Comparison of ENCODE assay signal across 21 cellular contexts in genomic region chr3:134761213-134761612, GRCh38. TPM values are rescaled to one million over a fixed set of nuclear protein-coding genes. Genes with fewer than 3 reads are reported as not detected.
DNase-seq lines count a peak whose midpoint lies in the region; ATAC-seq and TF ChIP-seq lines count a peak whose summit lies in the region.
"Had no signal": no experiment of that assay in that cellular context is flagged by ENCODE, and none has a peak within 500 bp of the region (broad histone marks: within the 10 kb centered on the region; RNA-seq: fewer than 3 reads in every experiment).

No MANE protein-coding gene starts in this region.

- 56% methylated on average over 8 of the region's 8 CpGs for WGBS in right cardiac atrium
- WGBS in lung, 2 donors = 60 to 64% methylated on average over 8 of the region's 8 CpGs

- no peaks in the 10 kb centered on the region for H3K27me3 ChIP-seq in right cardiac atrium (ENCODE audit: control insufficient read depth, insufficient read depth)
- H3K27me3 ChIP-seq in lung (ENCODE audit: control insufficient read depth, insufficient read depth) = no peaks in the 10 kb centered on the region
- no peaks in the 10 kb centered on the region for H3K27me3 ChIP-seq in vagina
- H3K27me3 ChIP-seq: BLaER1 had no signal

- H3K36me3 ChIP-seq in lung (ENCODE audit: control insufficient read depth in 2 of 2, insufficient read depth in 2 of 2, low read length in 2 of 2) (no peaks in the 10 kb centered on the region), vagina (no peaks in the 10 kb centered on the region)
- H3K36me3 ChIP-seq: BLaER1 had no signal

- intact Hi-C loops in Right ventricle myocardium superior (cut with DNase I) (no loop called here), right cardiac atrium (cut with DNase I) (no loop called here), vagina (cut with DNase I) (no loop called here)

- ATAC-seq in Right ventricle myocardium superior (ENCODE audit: poor library complexity) = peak; percentile 79
- ATAC-seq in right cardiac atrium = no peak
- ATAC-seq in lung (ENCODE audit: insufficient read depth, low FRiP score) = no peak

- no peak for TF ChIP-seq CTCF in lung (IDR thresholded peaks at IDR 0.05; ENCODE audit: control extremely low read depth, extremely low read depth)
- TF ChIP-seq CTCF in vagina (IDR thresholded peaks at IDR 0.05) = no peak

- H3K4me1 ChIP-seq in right cardiac atrium (ENCODE audit: control insufficient read depth, insufficient read depth, low read length) (no peaks in the 10 kb centered on the region), lung (ENCODE audit: control insufficient read depth in 2 of 2, insufficient read depth in 2 of 2, low read length in 2 of 2) (no peaks in the 10 kb centered on the region), vagina (no peaks in the 10 kb centered on the region)
- H3K4me1 ChIP-seq: BLaER1 had no signal

- DNase-seq in Right ventricle myocardium superior = no peak
- no peak for DNase-seq in right cardiac atrium
- DNase-seq in NCI-H1105 treated with DMSO at 0.1 percent for 48 hours (lab: John Stamatoyannopoulos, UW) = peak; percentile 17
- DNase-seq in lung (ENCODE audit: low spot score) = peak; percentile 16
- peak; percentile 37 to 70 for DNase-seq in vagina (ENCODE audit: extremely low spot score in 2 of 2)
- DNase-seq in ACHN = no peak
- no peak for DNase-seq in nucleus accumbens (lab: John Stamatoyannopoulos, UW)
- DNase-seq: 8988T; CD4-positive, CD25-positive, alpha-beta regulatory T cell; DMS153; DND-41; H7; Karpas-422; NCI-H1092 treated with DMSO at 0.1 percent for 48 hours; NCI-H2029; NCI-H526 treated with DMSO at 0.1 percent for 48 hours; PC-9; SHP77 had no signal

- H3K9me3 ChIP-seq in right cardiac atrium (ENCODE audit: control insufficient read depth, low read length) (no peaks in the 10 kb centered on the region), lung (ENCODE audit: control insufficient read depth in 2 of 2, insufficient read depth in 1 of 2, low read length in 1 of 2) (no peaks in the 10 kb centered on the region), vagina (no peaks in the 10 kb centered on the region)
- H3K9me3 ChIP-seq: BLaER1 had no signal

- no peak for TF ChIP-seq POLR2A in vagina (IDR thresholded peaks at IDR 0.05)

- H3K27ac ChIP-seq in right cardiac atrium (ENCODE audit: low read length) = no peak overlapping the region
- H3K27ac ChIP-seq in lung (ENCODE audit: low read depth in 1 of 2, low read length in 1 of 2) = no peak overlapping the region
- no peak overlapping the region for H3K27ac ChIP-seq in vagina
- H3K27ac ChIP-seq: BLaER1, PC-9 had no signal

- in situ Hi-C loops in ACHN (cut with HindIII; ENCODE audit: low pct_ligation_motif_present, low pct_unique_long_range_greater_than_20kb, low sequenced_read_pairs) = no loop called here

- H3K4me3 ChIP-seq in right cardiac atrium (ENCODE audit: low read length) (no peak overlapping the region), lung (no peak overlapping the region), vagina (no peak overlapping the region)
- H3K4me3 ChIP-seq: BLaER1, PC-9 had no signal

RNA-seq across cellular contexts. Expression of gene EPHB1, which starts 33.8 kb away (rescaled TPM):
- total RNA-seq in Right ventricle myocardium superior (1.1 TPM), right cardiac atrium (1 to 10 TPM in 3 of 4 donors, under 1 TPM in 1; 0.97 to 1.6 (median 1.3) TPM), lung (1 to 10 TPM; 2.1 to 6.3 TPM), vagina (2.2 TPM)
- polyA plus RNA-seq in right cardiac atrium (0.23 TPM), lung (1 to 10 TPM in 1 of 2 donors, under 1 TPM in 1; 0.30 to 2.0 TPM)
- total RNA-seq: HT-29, SK-MEL-5 had no signal

Comparison
In these comparisons a context has a peak if more than half of its experiments do, and no peak if none do; other contexts are left out.
1. DNase-seq: peak in NCI-H1105 treated with DMSO at 0.1 percent for 48 hours (single experiment), lung (single experiment) and vagina (2 of 2); none in Right ventricle myocardium superior (single experiment), right cardiac atrium (0 of 3), ACHN (single experiment) and nucleus accumbens (0 of 56).